ENCODE assay signal across 24 cellular contexts in the genomic region with DNA sequence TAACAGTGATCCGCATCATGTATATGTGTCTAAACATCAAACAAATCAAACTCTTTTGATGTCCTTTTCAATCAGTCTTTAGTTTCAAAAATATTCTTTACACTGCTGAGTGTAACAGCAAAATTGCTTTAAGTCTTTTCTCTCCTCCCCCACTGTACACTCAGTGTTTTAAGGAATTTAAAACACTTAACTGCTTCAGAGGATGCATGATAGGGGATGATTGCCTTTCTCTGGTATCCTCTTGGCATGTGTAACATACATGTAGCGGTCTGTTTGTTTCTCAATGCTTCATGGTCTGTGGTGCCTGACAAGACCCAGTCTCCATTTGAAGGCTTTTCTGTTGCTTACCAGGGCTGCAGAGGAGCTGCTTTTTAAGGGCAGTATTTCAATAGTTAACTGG. TPM values are rescaled to one million over a fixed set of nuclear protein-coding genes. Genes with fewer than 3 reads are reported as not detected.
DNase-seq lines count a peak whose midpoint lies in the region; ATAC-seq and TF ChIP-seq lines count a peak whose summit lies in the region.
"Had no signal": no experiment of that assay in that cellular context is flagged by ENCODE, and none has a peak within 500 bp of the region (broad histone marks: within the 10 kb centered on the region; RNA-seq: fewer than 3 reads in every experiment).

No MANE protein-coding gene starts in this region.

- ATAC-seq in left cardiac atrium (no peak), lower lobe of right lung (peak in 1 of 2 donors; percentile 6), upper lobe of right lung (no peak), GM21737 (IDR thresholded peaks at IDR 0.05; ENCODE audit: unreplicated experiment) (no peak)
- ATAC-seq: K562, Panc1 had no signal

- peaks cover 2% of the 10 kb centered on the region for H3K36me3 ChIP-seq in left ventricle myocardium inferior
- H3K36me3 ChIP-seq in adrenal gland (replicated peaks in 1 of 2), result no peaks in the 10 kb centered on the region
- no peaks in the 10 kb centered on the region for H3K36me3 ChIP-seq in lower lobe of right lung
- H3K36me3 ChIP-seq in upper lobe of right lung, result no peaks in the 10 kb centered on the region
- no peaks in the 10 kb centered on the region for H3K36me3 ChIP-seq in effector memory CD4-positive, alpha-beta T cell (ENCODE audit: control insufficient read depth, insufficient read depth, low read length)

- H3K9me3 ChIP-seq in left ventricle myocardium inferior (replicated peaks) (peaks cover 5% of the 10 kb centered on the region), adrenal gland (replicated peaks in 1 of 3) (peaks cover 0 to 3% (median 0%) of the 10 kb centered on the region in 3 donors), lower lobe of right lung (peaks cover 2% of the 10 kb centered on the region), upper lobe of right lung (no peaks in the 10 kb centered on the region)
- H3K9me3 ChIP-seq in effector memory CD4-positive, alpha-beta T cell (ENCODE audit: control insufficient read depth, low read length), result no peaks in the 10 kb centered on the region
- H3K9me3 ChIP-seq: BE2C had no signal

- 95 to 96% (median 96%) methylated on average over 2 of the region's 2 CpGs for WGBS in adrenal gland, 4 donors

- intact Hi-C loops in left ventricle myocardium inferior (cut with micrococcal nuclease), result no loop called here
- intact Hi-C loops in left cardiac atrium (cut with DNase I), result no loop called here
- intact Hi-C loops in adrenal gland (cut with DNase I), result no loop called here
- intact Hi-C loops in lower lobe of right lung (cut with DNase I), result no loop called here
- intact Hi-C loops in upper lobe of right lung (cut with DNase I), result no loop called here

- H3K27ac ChIP-seq in left ventricle myocardium inferior (replicated peaks), result peak overlapping the region; percentile 61
- peak overlapping the region in 3 of 5 donors; percentile 46 to 56 (median 52) for H3K27ac ChIP-seq in adrenal gland
- peak overlapping the region; percentile 21 for H3K27ac ChIP-seq in lower lobe of right lung
- peak overlapping the region; percentile 14 for H3K27ac ChIP-seq in upper lobe of right lung
- H3K27ac ChIP-seq in effector memory CD4-positive, alpha-beta T cell (ENCODE audit: insufficient read depth, low read length, poor library complexity, severe bottlenecking), result no peak overlapping the region
- H3K27ac ChIP-seq: RWPE1 had no signal

- H3K4me3 ChIP-seq in left ventricle myocardium inferior, result no peak overlapping the region
- H3K4me3 ChIP-seq in adrenal gland, result no peak overlapping the region
- H3K4me3 ChIP-seq in lower lobe of right lung, result no peak overlapping the region
- no peak overlapping the region for H3K4me3 ChIP-seq in upper lobe of right lung
- no peak overlapping the region for H3K4me3 ChIP-seq in effector memory CD4-positive, alpha-beta T cell (ENCODE audit: insufficient read depth, low read depth, low read length, poor library complexity, severe bottlenecking)
- H3K4me3 ChIP-seq: K562 had no signal

- H3K4me1 ChIP-seq in left ventricle myocardium inferior (peaks cover 69% of the 10 kb centered on the region), adrenal gland (replicated peaks in 1 of 2) (peaks cover 5 to 18% of the 10 kb centered on the region in 2 donors), lower lobe of right lung (peaks cover 15% of the 10 kb centered on the region), upper lobe of right lung (no peaks in the 10 kb centered on the region)
- no peaks in the 10 kb centered on the region for H3K4me1 ChIP-seq in effector memory CD4-positive, alpha-beta T cell (ENCODE audit: control insufficient read depth, insufficient read depth, low read length, poor library complexity, severe bottlenecking)
- H3K4me1 ChIP-seq: BE2C had no signal

- no peak for TF ChIP-seq POLR2A in adrenal gland (IDR thresholded peaks at IDR 0.05)

- DNase-seq in left ventricle myocardium inferior (no peak), left cardiac atrium (no peak), adrenal gland (no peak), lower lobe of right lung (no peak), upper lobe of right lung (no peak)
- DNase-seq in effector memory CD4-positive, alpha-beta T cell, result no peak
- no peak for DNase-seq in activated effector memory CD4-positive, alpha-beta T cell treated with anti-CD3 and anti-CD28 coated beads, Interleukin-2, amount 50 U/mL, for 16 hours
- DNase-seq: 8988T, ACHN, BE2C, DMS53, Kasumi-1, NCI-H1092 treated with DMSO at 0.1 percent for 48 hours, NCI-H1436 treated with DMSO at 0.1 percent for 48 hours, NCI-H1930, NCI-H2107, NCI-H446 treated with DMSO at 0.1 percent for 48 hours, NCI-H526, SHP77 had no signal

- no peak for TF ChIP-seq CTCF in left ventricle myocardium inferior (IDR thresholded peaks at IDR 0.05; ENCODE audit: borderline replicate concordance)
- no peak for TF ChIP-seq CTCF in adrenal gland (IDR thresholded peaks at IDR 0.05)
- no peak for TF ChIP-seq CTCF in lower lobe of right lung (IDR thresholded peaks at IDR 0.05)
- no peak for TF ChIP-seq CTCF in upper lobe of right lung (IDR thresholded peaks at IDR 0.05)

- H3K27me3 ChIP-seq in left ventricle myocardium inferior (ENCODE audit: low read depth), result no peaks in the 10 kb centered on the region
- H3K27me3 ChIP-seq in adrenal gland, result no peaks in the 10 kb centered on the region
- H3K27me3 ChIP-seq in lower lobe of right lung (ENCODE audit: low read depth), result no peaks in the 10 kb centered on the region
- no peaks in the 10 kb centered on the region for H3K27me3 ChIP-seq in upper lobe of right lung
- H3K27me3 ChIP-seq in effector memory CD4-positive, alpha-beta T cell (replicated peaks; ENCODE audit: control insufficient read depth, insufficient read depth, low read length, poor library complexity, severe bottlenecking), result no peaks in the 10 kb centered on the region
- H3K27me3 ChIP-seq: BE2C had no signal

RNA-seq across cellular contexts. Expression of gene LIMCH1, which starts 41.6 kb away (rescaled TPM):
- total RNA-seq in left ventricle myocardium inferior, result 382 TPM
- 100 to 1,000 TPM; 168 to 200 TPM for total RNA-seq in left cardiac atrium
- 100 to 1,000 TPM in 2 of 8 donors, 10 to 100 TPM in 6; 52.4 to 206 (median 74.6) TPM for total RNA-seq in adrenal gland
- 10 to 100 TPM; 28.2 to 55.9 (median 30.8) TPM for polyA plus RNA-seq in adrenal gland
- 267 TPM for total RNA-seq in lower lobe of right lung
- total RNA-seq in upper lobe of right lung, result 369 TPM
- total RNA-seq: OCI-LY7 had no signal
- polyA plus RNA-seq: K562 had no signal
